12 cellular contexts compared by ENCODE assay signal in the genomic region with DNA sequence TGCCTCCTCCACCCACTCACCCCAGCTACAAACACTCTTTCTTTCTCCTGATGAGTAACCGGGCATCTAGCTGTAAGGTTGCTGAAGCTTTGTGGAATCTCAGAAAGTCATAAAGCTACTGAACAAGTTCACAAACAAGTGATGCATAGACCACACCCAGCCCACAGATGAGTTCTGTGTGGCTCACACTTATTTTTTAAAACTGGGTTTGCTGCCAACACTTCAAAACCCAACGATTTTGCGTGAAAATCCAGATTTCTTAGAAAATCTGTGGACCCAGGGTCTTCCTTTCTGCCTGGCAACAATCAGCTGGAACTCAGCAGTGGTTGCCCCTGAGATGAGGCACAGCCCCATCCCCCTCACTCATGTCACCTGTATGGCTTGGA.
DNase-seq lines count a peak whose midpoint lies in the region; ATAC-seq, FAIRE-seq and TF ChIP-seq lines count a peak whose summit lies in the region.
"Had no signal": no experiment of that assay in that cellular context is flagged by ENCODE, and none has a peak within 500 bp of the region (broad histone marks: within the 10 kb centered on the region; RNA-seq: fewer than 3 reads in every experiment).

No MANE protein-coding gene starts in this region.

- H3K4me3 Mint-ChIP-seq in activated CD8-positive, alpha-beta T cell treated with anti-CD3 and anti-CD28 coated beads for 36 hours, result peak overlapping the region; percentile 0
- no peak overlapping the region for H3K4me3 Mint-ChIP-seq in activated CD8-positive, alpha-beta T cell treated with anti-CD3 and anti-CD28 coated beads, Interleukin-2, amount 10 ng/mL, durations not matched to agents 7 days and 5 days
- H3K4me3 Mint-ChIP-seq: CD8-positive, alpha-beta memory T cell; type B pancreatic cell had no signal

- no peak for TF ChIP-seq CTCF in activated CD8-positive, alpha-beta T cell treated with anti-CD3 and anti-CD28 coated beads for 36 hours (IDR thresholded peaks at IDR 0.05)
- TF ChIP-seq CTCF in IMR-90 (conservative IDR thresholded peaks at IDR 0.05; ENCODE audit: low read depth, low read length) (no peak), bronchial epithelial cell (IDR thresholded peaks at IDR 0.05; ENCODE audit: insufficient read depth, low read length, severe bottlenecking) (no peak), tibial nerve (IDR thresholded peaks at IDR 0.05) (no peak)

- no peak overlapping the region for H3K56ac ChIP-seq in IMR-90 (ENCODE audit: extremely low read depth, insufficient read depth, low read length)

- in situ Hi-C loops in IMR-90 (cut with MboI; ENCODE audit: low sequenced_read_pairs), result no loop called here

- H3K27me3 ChIP-seq in IMR-90 (ENCODE audit: control insufficient read depth, insufficient read depth, low read length) (peaks cover 4% of the 10 kb centered on the region; the same call in 1 of the 2 replicates), bronchial epithelial cell (ENCODE audit: control insufficient read depth, insufficient read depth, low read length) (peaks cover 4% of the 10 kb centered on the region), tibial nerve (peaks cover 0 to 5% of the 10 kb centered on the region in 2 donors)
- no peaks in the 10 kb centered on the region for H3K27me3 ChIP-seq in effector memory CD4-positive, alpha-beta T cell (replicated peaks; ENCODE audit: control insufficient read depth, insufficient read depth, low read length, poor library complexity, severe bottlenecking)
- H3K27me3 ChIP-seq: pancreas had no signal

- no peak overlapping the region for H3K4me3 ChIP-seq in IMR-90 (ENCODE audit: insufficient read depth, low read depth, low read length)
- H3K4me3 ChIP-seq in bronchial epithelial cell (ENCODE audit: low read depth, low read length), result no peak overlapping the region
- H3K4me3 ChIP-seq in tibial nerve, result no peak overlapping the region
- H3K4me3 ChIP-seq in effector memory CD4-positive, alpha-beta T cell (ENCODE audit: insufficient read depth, low read depth, low read length, poor library complexity, severe bottlenecking), result no peak overlapping the region
- H3K4me3 ChIP-seq: pancreas had no signal

- H3K27me3 Mint-ChIP-seq in activated CD8-positive, alpha-beta T cell treated with anti-CD3 and anti-CD28 coated beads for 36 hours, result peaks cover 14% of the 10 kb centered on the region
- H3K27me3 Mint-ChIP-seq in activated CD8-positive, alpha-beta T cell treated with anti-CD3 and anti-CD28 coated beads, Interleukin-2, amount 10 ng/mL, durations not matched to agents 7 days and 5 days (ENCODE audit: low read depth), result peaks cover 13% of the 10 kb centered on the region

- dilution Hi-C loops in IMR-90 (cut with HindIII; ENCODE audit: low sequenced_read_pairs, unreplicated experiment), result no loop called here

- ATAC-seq in activated CD8-positive, alpha-beta T cell treated with anti-CD3 and anti-CD28 coated beads for 36 hours, result peak; percentile 67
- no peak for ATAC-seq in activated CD8-positive, alpha-beta T cell treated with anti-CD3 and anti-CD28 coated beads, Interleukin-2, amount 10 ng/mL, durations not matched to agents 7 days and 5 days
- ATAC-seq in IMR-90 (ENCODE audit: low read depth) (no peak), HG03175 (IDR thresholded peaks at IDR 0.05; ENCODE audit: unreplicated experiment) (no peak)
- ATAC-seq: left cardiac atrium, pancreas had no signal

- no peak overlapping the region for H3K18ac ChIP-seq in IMR-90 (ENCODE audit: low read depth, low read length)

- H3K9me1 ChIP-seq in IMR-90 (ENCODE audit: insufficient read depth, low read length), result peaks cover 6% of the 10 kb centered on the region

- no peak for TF ChIP-seq RAD21 in IMR-90 (IDR thresholded peaks at IDR 0.05; ENCODE audit: low read length)

- H3K9me3 ChIP-seq in IMR-90 (ENCODE audit: control insufficient read depth, insufficient read depth, low read length) (no peaks in the 10 kb centered on the region), tibial nerve (no peaks in the 10 kb centered on the region)
- H3K9me3 ChIP-seq in effector memory CD4-positive, alpha-beta T cell (ENCODE audit: control insufficient read depth, low read length), result no peaks in the 10 kb centered on the region
- H3K9me3 ChIP-seq: pancreas had no signal

- CTCF ChIA-PET in activated CD8-positive, alpha-beta T cell treated with anti-CD3 and anti-CD28 coated beads for 36 hours (lab: Charles Lee), result interaction anchor here (1.0 to 2.4 kb wide), 8 partner anchors 9 to 174 kb away, joined by 3 to 12 read pairs (median 4); no protein-coding TSS in a partner anchor
- CTCF ChIA-PET in activated CD8-positive, alpha-beta T cell treated with anti-CD3 and anti-CD28 coated beads, Interleukin-2, amount 10 ng/mL, durations not matched to agents 7 days and 5 days (lab: Charles Lee), result interaction anchor here (1.1 to 4.2 kb wide), 6 partner anchors 10 to 257 kb away, joined by 3 to 34 read pairs (median 10); no protein-coding TSS in a partner anchor
- CTCF ChIA-PET in IMR-90 (lab: Yijun Ruan, JAX), result interaction anchor here (0.5 kb wide), 1 partner anchor 362 kb away, joined by 7 read pairs; no protein-coding TSS in a partner anchor

- H3K9me3 Mint-ChIP-seq in activated CD8-positive, alpha-beta T cell treated with anti-CD3 and anti-CD28 coated beads for 36 hours, result no peaks in the 10 kb centered on the region
- no peaks in the 10 kb centered on the region for H3K9me3 Mint-ChIP-seq in activated CD8-positive, alpha-beta T cell treated with anti-CD3 and anti-CD28 coated beads, Interleukin-2, amount 10 ng/mL, durations not matched to agents 7 days and 5 days (ENCODE audit: insufficient read depth)
- H3K9me3 Mint-ChIP-seq: CD8-positive, alpha-beta memory T cell; type B pancreatic cell had no signal

- H3K4me1 ChIP-seq in IMR-90 (ENCODE audit: control insufficient read depth, insufficient read depth, low read length) (peaks cover 12% of the 10 kb centered on the region; the same call in 1 of the 2 replicates), tibial nerve (peaks cover 0 to 18% (median 0%) of the 10 kb centered on the region in 4 donors)
- peaks cover 3% of the 10 kb centered on the region for H3K4me1 ChIP-seq in effector memory CD4-positive, alpha-beta T cell (ENCODE audit: control insufficient read depth, insufficient read depth, low read length, poor library complexity, severe bottlenecking)

- intact Hi-C loops in activated CD8-positive, alpha-beta T cell treated with anti-CD3 and anti-CD28 coated beads for 36 hours (cut with micrococcal nuclease), result loop anchor here (5.0 kb wide), 1 partner anchor 39 kb away; no protein-coding TSS in a partner anchor
- intact Hi-C loops in IMR-90 (cut with micrococcal nuclease), result no loop called here

- no peak overlapping the region for H3K4me2 ChIP-seq in IMR-90 (ENCODE audit: low read depth, low read length)

- H3K23ac ChIP-seq in IMR-90 (ENCODE audit: low read depth, low read length), result no peak overlapping the region

- H2BK20ac ChIP-seq in IMR-90 (ENCODE audit: low read depth, low read length), result no peak overlapping the region

- no peak overlapping the region for H2AK9ac ChIP-seq in IMR-90 (replicated peaks; ENCODE audit: low read depth, low read length, poor library complexity)

- WGBS in IMR-90 (ENCODE audit: extremely low coverage in 2 of 2, insufficient read length in 1 of 2), 2 experiments, result 67% methylated on average over 2 of the region's 3 CpGs; no CpG with 5 or more reads in 1 of the 2 experiments
- WGBS in tibial nerve, 2 donors, result 58 to 60% methylated on average over 3 of the region's 3 CpGs

- peak; percentile 66 for DNase-seq in activated CD8-positive, alpha-beta T cell treated with anti-CD3 and anti-CD28 coated beads for 36 hours
- no peak for DNase-seq in activated CD8-positive, alpha-beta T cell treated with anti-CD3 and anti-CD28 coated beads, Interleukin-2, amount 10 ng/mL, durations not matched to agents 7 days and 5 days
- DNase-seq in IMR-90 (peak; percentile 44), bronchial epithelial cell (ENCODE audit: low read depth) (peak; percentile 35), tibial nerve (ENCODE audit: low spot score in 2 of 2) (no peak)
- DNase-seq in stimulated activated CD4-positive, alpha-beta T cell treated with anti-CD3 and anti-CD28 coated beads, Interleukin-2, amount 100 ng/mL, for 48 hours, result peak; percentile 24 to 25
- DNase-seq in effector memory CD4-positive, alpha-beta T cell, result no peak
- DNase-seq: CD8-positive, alpha-beta memory T cell; left cardiac atrium; pancreas had no signal

- no peak overlapping the region for H3K9ac ChIP-seq in IMR-90 (ENCODE audit: low read depth, low read length)

- no peak overlapping the region for H2AFZ ChIP-seq in IMR-90 (replicated peaks; ENCODE audit: low read length, poor library complexity)

- no peak for TF ChIP-seq EP300 in tibial nerve (IDR thresholded peaks at IDR 0.05)

- H3K36me3 ChIP-seq in IMR-90 (ENCODE audit: control insufficient read depth, insufficient read depth, low read length) (no peaks in the 10 kb centered on the region), bronchial epithelial cell (ENCODE audit: control insufficient read depth, insufficient read depth, low read length) (no peaks in the 10 kb centered on the region), tibial nerve (peaks cover 0 to 5% (median 0%) of the 10 kb centered on the region in 3 donors)
- no peaks in the 10 kb centered on the region for H3K36me3 ChIP-seq in effector memory CD4-positive, alpha-beta T cell (ENCODE audit: control insufficient read depth, insufficient read depth, low read length)
- H3K36me3 ChIP-seq: pancreas had no signal

- H2AK5ac ChIP-seq in IMR-90 (ENCODE audit: low read depth, low read length), result no peak overlapping the region

- no TSS peak for BruUV-seq in IMR-90 (replicated peaks; lab: Mats Ljungman, UMichigan)

- no peaks in the 10 kb centered on the region for H4K20me1 ChIP-seq in IMR-90 (ENCODE audit: insufficient read depth, low read length)

- H3K4me1 Mint-ChIP-seq in activated CD8-positive, alpha-beta T cell treated with anti-CD3 and anti-CD28 coated beads for 36 hours (ENCODE audit: low read depth), result peaks cover 29% of the 10 kb centered on the region
- H3K4me1 Mint-ChIP-seq in activated CD8-positive, alpha-beta T cell treated with anti-CD3 and anti-CD28 coated beads, Interleukin-2, amount 10 ng/mL, durations not matched to agents 7 days and 5 days (ENCODE audit: low read depth), result peaks cover 10% of the 10 kb centered on the region

- H2BK15ac ChIP-seq in IMR-90 (ENCODE audit: low read depth, low read length), result no peak overlapping the region

- H3K36me3 Mint-ChIP-seq in activated CD8-positive, alpha-beta T cell treated with anti-CD3 and anti-CD28 coated beads for 36 hours (ENCODE audit: low read depth), result no peaks in the 10 kb centered on the region
- no peaks in the 10 kb centered on the region for H3K36me3 Mint-ChIP-seq in activated CD8-positive, alpha-beta T cell treated with anti-CD3 and anti-CD28 coated beads, Interleukin-2, amount 10 ng/mL, durations not matched to agents 7 days and 5 days (ENCODE audit: low read depth)

- no peak overlapping the region for H2BK120ac ChIP-seq in IMR-90 (ENCODE audit: low read depth, low read length)

- no peak overlapping the region for H3K14ac ChIP-seq in IMR-90 (replicated peaks; ENCODE audit: low read depth, low read length)

- FAIRE-seq in bronchial epithelial cell (lab: Jason Lieb, UNC), result no peak
- FAIRE-seq: pancreas had no signal

- H3K4ac ChIP-seq in IMR-90 (ENCODE audit: low read depth, low read length), result no peak overlapping the region

- no peak overlapping the region for H3K27ac ChIP-seq in IMR-90 (ENCODE audit: insufficient read depth, low read length)
- H3K27ac ChIP-seq in tibial nerve, result no peak overlapping the region
- H3K27ac ChIP-seq in effector memory CD4-positive, alpha-beta T cell (ENCODE audit: insufficient read depth, low read length, poor library complexity, severe bottlenecking), result no peak overlapping the region
- H3K27ac ChIP-seq: pancreas had no signal

- no peak overlapping the region for H4K8ac ChIP-seq in IMR-90 (ENCODE audit: low read depth in 2 of 2, low read length in 2 of 2)

- H4K91ac ChIP-seq in IMR-90 (ENCODE audit: insufficient read depth, low read depth, low read length), result no peak overlapping the region

- no peak for TF ChIP-seq POLR2A in IMR-90 (IDR thresholded peaks at IDR 0.05; ENCODE audit: low read depth, low read length)
- TF ChIP-seq POLR2A in tibial nerve (IDR thresholded peaks at IDR 0.05), result no peak

- no peak overlapping the region for H2BK5ac ChIP-seq in IMR-90 (ENCODE audit: low read depth, low read length, poor library complexity, severe bottlenecking)

- H4K5ac ChIP-seq in IMR-90 (ENCODE audit: low read depth, low read length), result no peak overlapping the region

- no peaks in the 10 kb centered on the region for H3K79me1 ChIP-seq in IMR-90 (ENCODE audit: low read depth in 1 of 2, low read length in 2 of 2)

- POLR2A ChIA-PET in activated CD8-positive, alpha-beta T cell treated with anti-CD3 and anti-CD28 coated beads for 36 hours (lab: Charles Lee), result interaction anchor here (0.9 to 1.4 kb wide), 2 partner anchors 19 to 57 kb away, joined by 3 to 4 read pairs; no protein-coding TSS in a partner anchor
- POLR2A ChIA-PET in activated CD8-positive, alpha-beta T cell treated with anti-CD3 and anti-CD28 coated beads, Interleukin-2, amount 10 ng/mL, durations not matched to agents 7 days and 5 days (lab: Charles Lee), result no interaction called here
- POLR2A ChIA-PET in IMR-90 (lab: Charles Lee; ENCODE audit: unreplicated experiment), result no interaction called here

- peak overlapping the region; percentile 79 for H3K27ac Mint-ChIP-seq in activated CD8-positive, alpha-beta T cell treated with anti-CD3 and anti-CD28 coated beads for 36 hours
- H3K27ac Mint-ChIP-seq in activated CD8-positive, alpha-beta T cell treated with anti-CD3 and anti-CD28 coated beads, Interleukin-2, amount 10 ng/mL, durations not matched to agents 7 days and 5 days, result no peak overlapping the region
- H3K27ac Mint-ChIP-seq: CD8-positive, alpha-beta memory T cell; type B pancreatic cell had no signal

Comparison
In these comparisons a context has a peak if more than half of its experiments do, and no peak if none do; other contexts are left out.
1. DNase-seq: peak in activated CD8-positive, alpha-beta T cell treated with anti-CD3 and anti-CD28 coated beads for 36 hours (single experiment), IMR-90 (single experiment), bronchial epithelial cell (single experiment) and stimulated activated CD4-positive, alpha-beta T cell treated with anti-CD3 and anti-CD28 coated beads, Interleukin-2, amount 100 ng/mL, for 48 hours (2 of 2); none in activated CD8-positive, alpha-beta T cell treated with anti-CD3 and anti-CD28 coated beads, Interleukin-2, amount 10 ng/mL, durations not matched to agents 7 days and 5 days (single experiment), tibial nerve (0 of 2) and effector memory CD4-positive, alpha-beta T cell (0 of 3).